Comparison of ENCODE assay signal across 23 cellular contexts in genomic region chr6:17497701-17498100, GRCh38.
"Had no signal": no experiment of that assay in that cellular context is flagged by ENCODE, and none has a peak within 500 bp of the region (broad histone marks: within the 10 kb centered on the region; RNA-seq: fewer than 3 reads in every experiment).

No MANE protein-coding gene starts in this region.

- H3K4me1 ChIP-seq: left lung, prostate gland, suprapubic skin had no signal

- H3K27me3 ChIP-seq: left lung, right lobe of liver, suprapubic skin, transverse colon, uterus had no signal

- H3K4me3 ChIP-seq: left lung, prostate gland, right lobe of liver, smooth muscle cell, suprapubic skin, transverse colon, uterus had no signal

- H3K4me2 ChIP-seq: smooth muscle cell had no signal

- H3K4me1 Mint-ChIP-seq: stimulated activated naive CD8-positive, alpha-beta T cell treated with anti-CD3 and anti-CD28 coated beads, Interleukin-15, amount 100 ng/mL, for 72 hours had no signal

- H3K4me3 Mint-ChIP-seq: activated T-cell treated with anti-CD3 and anti-CD28 coated beads, Interleukin-2, amount 50 U/mL, for 72 hours; dendritic cell treated with granulocyte-macrophage colony-stimulating factor and Interleukin-4, amounts not matched to agents 40 ng/mL and 50 ng/mL, for 4 days; neural crest cell; stimulated activated naive CD8-positive, alpha-beta T cell treated with anti-CD3 and anti-CD28 coated beads, Interleukin-15, amount 100 ng/mL, for 72 hours had no signal

- DNase-seq: activated CD4-positive, alpha-beta T cell treated with anti-CD3 and anti-CD28 coated beads, Interleukin-2, amount 50 U/mL, for 4 hours; activated gamma-delta T cell; activated T-cell treated with anti-CD3 and anti-CD28 coated beads, Interleukin-2, amount 50 U/mL, for 72 hours; effector memory CD4-positive, alpha-beta T cell; foreskin fibroblast; glutamatergic neuron; hippocampal formation; left lung; mammary epithelial cell; right lobe of liver; stimulated activated CD4-positive, alpha-beta T cell treated with anti-CD3 and anti-CD28 coated beads, Interleukin-4, amount 100 ng/mL, for 1 hour; stimulated activated naive CD8-positive, alpha-beta T cell treated with anti-CD3 and anti-CD28 coated beads, Interleukin-15, amount 100 ng/mL, for 72 hours; transverse colon; uterus; WERI-Rb-1 had no signal

- FAIRE-seq: islet of Langerhans had no signal

- H3K27ac Mint-ChIP-seq: activated naive CD4-positive, alpha-beta T cell treated with anti-CD3 and anti-CD28 coated beads, Interleukin-2, amount 50 U/mL, for 72 hours; activated T-cell treated with anti-CD3 and anti-CD28 coated beads, Interleukin-2, amount 50 U/mL, for 72 hours; dendritic cell treated with granulocyte-macrophage colony-stimulating factor and Interleukin-4, amounts not matched to agents 40 ng/mL and 50 ng/mL, for 4 days; stimulated activated naive CD8-positive, alpha-beta T cell treated with anti-CD3 and anti-CD28 coated beads, Interleukin-15, amount 100 ng/mL, for 72 hours had no signal

- ATAC-seq: activated naive CD4-positive, alpha-beta T cell treated with anti-CD3 and anti-CD28 coated beads, Interleukin-2, amount 50 U/mL, for 72 hours; activated T-cell treated with anti-CD3 and anti-CD28 coated beads, Interleukin-2, amount 50 U/mL, for 72 hours; left lung; right lobe of liver; stimulated activated naive CD8-positive, alpha-beta T cell treated with anti-CD3 and anti-CD28 coated beads, Interleukin-15, amount 100 ng/mL, for 72 hours had no signal

- H3K9me3 Mint-ChIP-seq: activated naive CD4-positive, alpha-beta T cell treated with anti-CD3 and anti-CD28 coated beads, Interleukin-2, amount 50 U/mL, for 72 hours; activated T-cell treated with anti-CD3 and anti-CD28 coated beads, Interleukin-2, amount 50 U/mL, for 72 hours; dendritic cell treated with granulocyte-macrophage colony-stimulating factor and Interleukin-4, amounts not matched to agents 40 ng/mL and 50 ng/mL, for 4 days had no signal

- H3K27ac ChIP-seq: epithelial cell of prostate, left lung, prostate gland, right lobe of liver, suprapubic skin, transverse colon, WERI-Rb-1 had no signal

- H3K9me3 ChIP-seq: left lung, prostate gland, right lobe of liver, suprapubic skin, transverse colon, uterus had no signal

- H3K36me3 Mint-ChIP-seq: activated naive CD4-positive, alpha-beta T cell treated with anti-CD3 and anti-CD28 coated beads, Interleukin-2, amount 50 U/mL, for 72 hours had no signal

- H3K36me3 ChIP-seq: left lung, prostate gland, right lobe of liver, suprapubic skin, transverse colon, uterus, WERI-Rb-1 had no signal
